ENCODE assay signal across 16 cellular contexts in the genomic region with DNA sequence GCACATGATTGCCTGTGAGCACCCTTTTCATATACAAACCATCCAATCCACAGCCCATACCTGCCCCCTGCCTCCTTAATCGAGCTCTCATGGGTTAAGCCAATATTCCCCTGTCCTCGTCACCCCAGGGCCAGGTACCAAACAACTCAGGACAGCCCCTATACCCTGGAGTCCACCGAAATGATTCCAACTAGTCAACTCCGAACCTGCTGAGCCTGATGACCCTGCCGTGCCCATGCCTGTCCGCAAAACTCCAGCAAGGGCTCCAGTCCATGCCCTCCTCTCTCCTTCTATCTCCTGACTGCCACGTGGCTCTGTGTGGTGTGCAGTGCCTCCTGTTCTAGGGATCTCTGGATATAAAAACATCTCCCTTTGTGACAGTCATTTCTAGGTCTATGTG. TPM values are rescaled to one million over a fixed set of nuclear protein-coding genes. Genes with fewer than 3 reads are reported as not detected.
A peak's percentile ranks its signal among the peaks of the same experiment; 100 is the strongest.
DNase-seq lines count a peak whose midpoint lies in the region; ATAC-seq and TF ChIP-seq lines count a peak whose summit lies in the region.
"Had no signal": no experiment of that assay in that cellular context is flagged by ENCODE, and none has a peak within 500 bp of the region (broad histone marks: within the 10 kb centered on the region; RNA-seq: fewer than 3 reads in every experiment).

No MANE protein-coding gene starts in this region.

- H3K4me3 Mint-ChIP-seq in osteocyte (ENCODE audit: unreplicated experiment) = no peak overlapping the region
- H3K4me3 Mint-ChIP-seq: CD4-positive, alpha-beta memory T cell; HFFc6 had no signal

- H3K27me3 Mint-ChIP-seq in osteocyte (ENCODE audit: unreplicated experiment) = peaks cover 71% of the 10 kb centered on the region

- H3K27me3 ChIP-seq in heart left ventricle = peaks cover 0 to 4% (median 0%) of the 10 kb centered on the region in 9 donors
- H3K27me3 ChIP-seq in testis = no peaks in the 10 kb centered on the region

- peaks cover 5% of the 10 kb centered on the region for H3K9me3 Mint-ChIP-seq in osteocyte (ENCODE audit: unreplicated experiment)
- H3K9me3 Mint-ChIP-seq: CD4-positive, alpha-beta memory T cell had no signal

- peaks cover 0 to 15% (median 0%) of the 10 kb centered on the region in 12 donors for H3K4me1 ChIP-seq in heart left ventricle
- no peaks in the 10 kb centered on the region for H3K4me1 ChIP-seq in testis
- H3K4me1 ChIP-seq: HAP-1 had no signal

- TF ChIP-seq CTCF in heart left ventricle (IDR thresholded peaks at IDR 0.05) = no peak
- TF ChIP-seq CTCF in coronary artery (IDR thresholded peaks at IDR 0.05) = no peak
- TF ChIP-seq CTCF in osteocyte (IDR thresholded peaks at IDR 0.05) = no peak
- TF ChIP-seq CTCF in testis (IDR thresholded peaks at IDR 0.05) = no peak

- ATAC-seq in heart left ventricle = no peak

- TF ChIP-seq POLR2A in heart left ventricle (IDR thresholded peaks at IDR 0.05) (no peak), testis (IDR thresholded peaks at IDR 0.05) (no peak)

- H3K4me3 ChIP-seq in heart left ventricle (no peak overlapping the region), coronary artery (no peak overlapping the region), testis (no peak overlapping the region)
- H3K4me3 ChIP-seq: HAP-1 had no signal

- H3K36me3 ChIP-seq in heart left ventricle (no peaks in the 10 kb centered on the region), testis (ENCODE audit: low read depth, missing control alignments) (no peaks in the 10 kb centered on the region)
- H3K36me3 ChIP-seq: HAP-1 had no signal

- no peak overlapping the region for H3K27ac ChIP-seq in heart left ventricle
- no peak overlapping the region for H3K27ac ChIP-seq in coronary artery
- H3K27ac ChIP-seq in testis = no peak overlapping the region

- H3K9me3 ChIP-seq in heart left ventricle (no peaks in the 10 kb centered on the region), testis (no peaks in the 10 kb centered on the region)
- H3K9me3 ChIP-seq: HAP-1 had no signal

- peak; percentile 55 for DNase-seq in cardiac septum (ENCODE audit: low spot score)
- no peak for DNase-seq in heart left ventricle
- DNase-seq in coronary artery (ENCODE audit: low spot score) = peak; percentile 47
- peak; percentile 60 for DNase-seq in osteocyte (ENCODE audit: extremely low spot score, unreplicated experiment)
- DNase-seq in DMS 273 treated with DMSO at 0.1 percent for 48 hours (lab: John Stamatoyannopoulos, UW) = no peak
- no peak for DNase-seq in testis
- DNase-seq: C1 segment of cervical spinal cord; Calu3; CD4-positive, alpha-beta memory T cell; COR-L47; DMS153; DND-41; GOT3; HFFc6 had no signal

- no peaks in the 10 kb centered on the region for H3K4me1 Mint-ChIP-seq in osteocyte (ENCODE audit: unreplicated experiment)
- H3K4me1 Mint-ChIP-seq: CD4-positive, alpha-beta memory T cell had no signal

- intact Hi-C loops in cardiac septum (cut with DNase I) = no loop called here
- intact Hi-C loops in heart left ventricle (cut with DNase I) = loop anchor here in 1 of 10 donors (10.0 kb wide), 1 partner anchor 387 kb away; no protein-coding TSS in a partner anchor
- intact Hi-C loops in testis (cut with DNase I; ENCODE audit: low total_unique reads) = no loop called here

- no peaks in the 10 kb centered on the region for H3K36me3 Mint-ChIP-seq in osteocyte (ENCODE audit: unreplicated experiment)
- H3K36me3 Mint-ChIP-seq: CD4-positive, alpha-beta memory T cell had no signal

- 84 to 85% (median 84%) methylated on average over 7 of the region's 7 CpGs for WGBS in heart left ventricle, 4 donors
- 91% methylated on average over 7 of the region's 7 CpGs for WGBS in testis, 2 donors

- no peak overlapping the region for H3K27ac Mint-ChIP-seq in osteocyte (ENCODE audit: unreplicated experiment)
- H3K27ac Mint-ChIP-seq: CD4-positive, alpha-beta memory T cell; HFFc6 had no signal

RNA-seq across cellular contexts. Expression of gene SYT13, which starts 35.5 kb away (rescaled TPM):
- 1.3 TPM for total RNA-seq in cardiac septum
- 1 to 10 TPM in 8 of 9 donors, under 1 TPM in 1; 0.61 to 7.5 (median 3.5) TPM for total RNA-seq in heart left ventricle
- polyA plus RNA-seq in heart left ventricle = 1 to 10 TPM; 1.2 to 1.3 TPM
- 0.13 TPM in 1 of 2 replicates, not detected in the other for total RNA-seq in osteocyte
- 1 to 10 TPM in 1 of 2 donors, under 1 TPM in 1; 0.68 to 1.4 TPM for total RNA-seq in testis
- polyA plus RNA-seq in testis (ENCODE audit: insufficient read depth, low read depth, low replicate concordance) = 3.3 TPM
- total RNA-seq: CD4-positive, alpha-beta memory T cell; HFFc6 had no signal
- polyA plus RNA-seq: BJ; CD4-positive, alpha-beta memory T cell had no signal

Comparison
In these comparisons a context has a peak if more than half of its experiments do, and no peak if none do; other contexts are left out.
1. DNase-seq: peak in cardiac septum (single experiment), coronary artery (single experiment) and osteocyte (single experiment); none in heart left ventricle (0 of 5), DMS 273 treated with DMSO at 0.1 percent for 48 hours (single experiment) and testis (single experiment).